ENCODE assay signal across 15 cellular contexts in genomic region chr3:128806588-128806987, GRCh38.
DNase-seq lines count a peak whose midpoint lies in the region; ATAC-seq and TF ChIP-seq lines count a peak whose summit lies in the region.
"Had no signal": no experiment of that assay in that cellular context is flagged by ENCODE, and none has a peak within 500 bp of the region (broad histone marks: within the 10 kb centered on the region; RNA-seq: fewer than 3 reads in every experiment).

No MANE protein-coding gene starts in this region.

- no peak for DNase-seq in activated CD4-positive, alpha-beta T cell treated with anti-CD3 and anti-CD28 coated beads, Interleukin-2, amount 10 ng/mL, durations not matched to agents 24 days and 14 days
- no peak for DNase-seq in activated CD4-positive, alpha-beta T cell treated with anti-CD3 and anti-CD28 coated beads for 1 hour
- DNase-seq in activated naive CD8-positive, alpha-beta T cell treated with anti-CD3 and anti-CD28 coated beads, Interleukin-2, amount 50 U/mL, for 24 hours: no peak
- DNase-seq in osteoblast (ENCODE audit: insufficient read length, low spot score, missing footprints): no peak
- DNase-seq in amniotic stem cell (lab: John Stamatoyannopoulos, UW): no peak
- no peak for DNase-seq in superior temporal gyrus (ENCODE audit: extremely low spot score)
- DNase-seq: adrenal gland; NCI-H345; SHP77 treated with DMSO at 0.1 percent for 48 hours; stimulated activated CD4-positive, alpha-beta T cell treated with anti-CD3 and anti-CD28 coated beads, Interleukin-4, amount 100 ng/mL, for 1 hour; substantia nigra had no signal

- TF ChIP-seq CTCF in osteoblast (IDR thresholded peaks at IDR 0.05; ENCODE audit: extremely low read depth, low read depth, low read length): no peak

- peaks cover 59% of the 10 kb centered on the region for H3K4me1 Mint-ChIP-seq in activated CD4-positive, alpha-beta T cell treated with anti-CD3 and anti-CD28 coated beads, Interleukin-2, amount 10 ng/mL, durations not matched to agents 24 days and 14 days
- peaks cover 19 to 30% (median 24%) of the 10 kb centered on the region in 3 donors for H3K4me1 Mint-ChIP-seq in IgD-negative memory B cell
- peaks cover 60% of the 10 kb centered on the region for H3K4me1 Mint-ChIP-seq in activated naive CD8-positive, alpha-beta T cell treated with anti-CD3 and anti-CD28 coated beads, Interleukin-2, amount 50 U/mL, for 24 hours

- peak overlapping the region; percentile 98 for H3K27ac Mint-ChIP-seq in activated CD4-positive, alpha-beta T cell treated with anti-CD3 and anti-CD28 coated beads, Interleukin-2, amount 10 ng/mL, durations not matched to agents 24 days and 14 days
- H3K27ac Mint-ChIP-seq in IgD-negative memory B cell: peak overlapping the region in 2 of 3 donors; percentile 39 to 64
- peak overlapping the region; percentile 91 for H3K27ac Mint-ChIP-seq in activated naive CD8-positive, alpha-beta T cell treated with anti-CD3 and anti-CD28 coated beads, Interleukin-2, amount 50 U/mL, for 24 hours
- H3K27ac Mint-ChIP-seq: progenitor cell of endocrine pancreas had no signal

- H3K27me3 ChIP-seq in osteoblast (ENCODE audit: insufficient read depth, low read length): no peaks in the 10 kb centered on the region
- H3K27me3 ChIP-seq: adrenal gland had no signal

- ATAC-seq in activated naive CD8-positive, alpha-beta T cell treated with anti-CD3 and anti-CD28 coated beads, Interleukin-2, amount 50 U/mL, for 24 hours: no peak
- ATAC-seq in GM18520 (IDR thresholded peaks at IDR 0.05; ENCODE audit: unreplicated experiment): no peak
- ATAC-seq: A549 had no signal

- H3K4me2 ChIP-seq in osteoblast (ENCODE audit: insufficient read depth, low read length): no peak overlapping the region
- H3K4me2 ChIP-seq: A549 had no signal

- no peak overlapping the region for H2AFZ ChIP-seq in osteoblast (ENCODE audit: low read length)

- H3K9me3 Mint-ChIP-seq in activated CD4-positive, alpha-beta T cell treated with anti-CD3 and anti-CD28 coated beads, Interleukin-2, amount 10 ng/mL, durations not matched to agents 24 days and 14 days: no peaks in the 10 kb centered on the region
- no peaks in the 10 kb centered on the region for H3K9me3 Mint-ChIP-seq in IgD-negative memory B cell
- H3K9me3 Mint-ChIP-seq in activated naive CD8-positive, alpha-beta T cell treated with anti-CD3 and anti-CD28 coated beads, Interleukin-2, amount 50 U/mL, for 24 hours: no peaks in the 10 kb centered on the region

- peaks cover 49% of the 10 kb centered on the region for H3K36me3 ChIP-seq in osteoblast (ENCODE audit: insufficient read depth, low read length)

- H3K4me3 ChIP-seq in osteoblast (ENCODE audit: insufficient read depth, low read length): no peak overlapping the region
- H3K4me3 ChIP-seq: A549, adrenal gland had no signal

- H3K79me2 ChIP-seq in osteoblast (ENCODE audit: insufficient read depth, low read length): peaks cover 76% of the 10 kb centered on the region

- intact Hi-C loops in activated CD4-positive, alpha-beta T cell treated with anti-CD3 and anti-CD28 coated beads, Interleukin-2, amount 10 ng/mL, durations not matched to agents 24 days and 14 days (cut with micrococcal nuclease): loop anchor here (10.0 kb wide), 1 partner anchor 508 kb away; a partner anchor contains a TSS

- peaks cover 62% of the 10 kb centered on the region for H3K36me3 Mint-ChIP-seq in activated CD4-positive, alpha-beta T cell treated with anti-CD3 and anti-CD28 coated beads, Interleukin-2, amount 10 ng/mL, durations not matched to agents 24 days and 14 days (ENCODE audit: low read depth)
- H3K36me3 Mint-ChIP-seq in IgD-negative memory B cell: peaks cover 8% of the 10 kb centered on the region
- H3K36me3 Mint-ChIP-seq in activated naive CD8-positive, alpha-beta T cell treated with anti-CD3 and anti-CD28 coated beads, Interleukin-2, amount 50 U/mL, for 24 hours (ENCODE audit: low read depth): peaks cover 65% of the 10 kb centered on the region

- H3K4me3 Mint-ChIP-seq in activated CD4-positive, alpha-beta T cell treated with anti-CD3 and anti-CD28 coated beads, Interleukin-2, amount 10 ng/mL, durations not matched to agents 24 days and 14 days: peak overlapping the region; percentile 70
- H3K4me3 Mint-ChIP-seq in IgD-negative memory B cell: no peak overlapping the region
- H3K4me3 Mint-ChIP-seq in activated naive CD8-positive, alpha-beta T cell treated with anti-CD3 and anti-CD28 coated beads, Interleukin-2, amount 50 U/mL, for 24 hours: no peak overlapping the region

- H3K27me3 Mint-ChIP-seq in activated CD4-positive, alpha-beta T cell treated with anti-CD3 and anti-CD28 coated beads, Interleukin-2, amount 10 ng/mL, durations not matched to agents 24 days and 14 days: no peaks in the 10 kb centered on the region
- no peaks in the 10 kb centered on the region for H3K27me3 Mint-ChIP-seq in IgD-negative memory B cell
- H3K27me3 Mint-ChIP-seq in activated naive CD8-positive, alpha-beta T cell treated with anti-CD3 and anti-CD28 coated beads, Interleukin-2, amount 50 U/mL, for 24 hours: no peaks in the 10 kb centered on the region
- H3K27me3 Mint-ChIP-seq: progenitor cell of endocrine pancreas had no signal

- H3K4me1 ChIP-seq in osteoblast (ENCODE audit: insufficient read depth, low read length): peaks cover 21% of the 10 kb centered on the region

- H3K27ac ChIP-seq in osteoblast (ENCODE audit: low read depth, low read length): peak overlapping the region; percentile 4
- H3K27ac ChIP-seq: A549 had no signal

- H4K20me1 ChIP-seq in osteoblast (ENCODE audit: insufficient read depth, low read length): peaks cover 8% of the 10 kb centered on the region

- H3K9me3 ChIP-seq in osteoblast (ENCODE audit: low read depth, low read length): no peaks in the 10 kb centered on the region
- H3K9me3 ChIP-seq: A549, adrenal gland had no signal
